Comparison of ENCODE assay signal across 15 cellular contexts in the genomic region with DNA sequence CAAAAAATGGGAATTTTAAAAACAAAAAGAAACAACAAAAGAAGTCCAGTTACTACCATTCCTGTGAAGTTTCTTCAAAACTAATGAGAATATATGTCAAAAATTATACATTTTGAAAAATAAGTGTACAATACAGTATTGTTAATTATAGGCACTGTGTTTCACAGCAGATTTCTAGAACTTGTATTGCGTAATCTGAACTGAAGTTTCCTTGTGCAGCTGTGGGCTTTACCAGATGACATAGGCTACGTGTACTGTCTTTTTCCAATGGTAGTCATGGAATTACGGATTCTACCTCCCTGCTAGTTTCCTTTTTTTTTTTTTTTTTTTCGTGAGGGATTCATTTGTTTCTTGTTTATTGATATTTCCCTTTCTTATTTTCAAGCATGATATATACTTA.
"Had no signal": no experiment of that assay in that cellular context is flagged by ENCODE, and none has a peak within 500 bp of the region (broad histone marks: within the 10 kb centered on the region; RNA-seq: fewer than 3 reads in every experiment).

No MANE protein-coding gene starts in this region.

- H3K4me2 ChIP-seq: hepatocyte had no signal

- DNase-seq: activated CD4-positive, alpha-beta T cell treated with anti-CD3 and anti-CD28 coated beads for 1 hour; activated CD4-positive, alpha-beta T cell treated with anti-CD3 and anti-CD28 coated beads, Interleukin-2, amount 50 U/mL, for 4 hours; activated naive CD4-positive, alpha-beta T cell treated with Interleukin-2 at 50 U/mL for 16 hours; activated T-cell treated with anti-CD3 and anti-CD28 coated beads for 4 hours; aorta; erythroblast; kidney; left ventricle myocardium inferior; natural killer cell; stimulated activated CD4-positive, alpha-beta T cell treated with anti-CD3 and anti-CD28 coated beads, Interleukin-2, amount 100 ng/mL, for 48 hours; stimulated activated naive B cell treated with anti-CD40 and anti-IgM and Interleukin-4, amounts not matched to agents 10 μg/mL and 1 μg/mL and 100 μg/mL, for 72 hours; tibial artery had no signal

- H2AFZ ChIP-seq: hepatocyte had no signal

- H3K79me2 ChIP-seq: hepatocyte had no signal

- H3K36me3 ChIP-seq: left ventricle myocardium inferior, neutrophil, tibial artery had no signal

- H3K27me3 ChIP-seq: hepatocyte, neutrophil, tibial artery had no signal

- H3K27ac ChIP-seq: hepatocyte, left ventricle myocardium inferior, neutrophil, tibial artery, VCaP had no signal

- H3K9me3 ChIP-seq: left ventricle myocardium inferior, neutrophil, tibial artery had no signal

- ATAC-seq: natural killer cell; stimulated activated naive B cell treated with anti-CD40 and anti-IgM and Interleukin-4, amounts not matched to agents 10 μg/mL and 1 μg/mL and 100 μg/mL, for 72 hours had no signal

- H3K4me3 ChIP-seq: hepatocyte, left ventricle myocardium inferior, tibial artery had no signal

- H3K4me1 ChIP-seq: left ventricle myocardium inferior, tibial artery had no signal
